Comparison of ENCODE assay signal across 8 cellular contexts in the genomic region with DNA sequence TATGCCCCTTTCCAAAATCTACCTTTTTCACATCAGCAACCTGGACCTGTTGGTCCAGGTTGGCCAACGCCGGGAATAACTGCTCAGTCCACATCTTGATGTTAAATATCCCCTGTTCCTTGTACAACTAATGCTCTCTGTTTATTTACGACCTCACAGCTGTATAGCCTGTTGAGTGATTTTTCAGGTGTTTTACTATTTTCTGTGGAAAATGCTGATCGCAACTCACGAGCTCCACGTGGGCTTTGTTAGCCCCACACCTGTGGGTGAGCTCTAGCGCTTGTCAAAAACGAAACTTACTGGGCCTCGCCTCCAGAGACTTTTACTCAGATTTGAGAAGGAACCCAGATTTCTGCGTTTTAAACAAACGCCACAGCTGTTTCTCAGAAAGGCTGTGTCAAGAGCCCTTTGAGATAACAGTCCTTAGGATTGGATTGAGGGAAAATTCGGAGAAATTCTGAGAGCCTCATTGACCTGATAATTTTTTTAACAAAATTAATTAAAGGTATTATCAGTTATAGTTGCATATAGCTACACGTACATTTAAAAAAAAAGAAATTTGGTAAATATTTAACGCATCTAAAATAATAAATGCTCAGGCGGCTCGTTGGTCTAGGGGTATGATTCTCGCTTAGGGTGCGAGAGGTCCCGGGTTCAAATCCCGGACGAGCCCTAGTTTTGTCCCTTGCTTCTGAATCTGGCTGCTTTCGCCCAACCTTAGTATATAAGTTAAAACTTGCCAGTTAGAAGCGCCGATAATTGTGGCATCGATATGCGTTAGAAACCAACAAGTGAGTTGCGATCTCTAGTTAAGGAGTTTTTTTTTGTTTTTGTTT. TPM values are rescaled to one million over a fixed set of nuclear protein-coding genes. Genes with fewer than 3 reads are reported as not detected.
DNase-seq lines count a peak whose midpoint lies in the region; ATAC-seq, FAIRE-seq and TF ChIP-seq lines count a peak whose summit lies in the region.

No MANE protein-coding gene starts in this region.

- peak overlapping the region; percentile 11 for H2BK5ac ChIP-seq in IMR-90 (ENCODE audit: low read depth, low read length, poor library complexity, severe bottlenecking)

- no peak for TF ChIP-seq POLR2A in IMR-90 (IDR thresholded peaks at IDR 0.05; ENCODE audit: low read depth, low read length)

- DNase-seq in IMR-90 (peak; percentile 68), T follicular helper cell (ENCODE audit: low read depth) (peak; percentile 44), astrocyte (ENCODE audit: low read depth) (peak; percentile 39), smooth muscle cell (lab: John Stamatoyannopoulos, UW; ENCODE audit: unreplicated experiment) (no peak), HuH-7.5 (ENCODE audit: low spot score) (no peak)

- H3K9me3 ChIP-seq in IMR-90 (ENCODE audit: control insufficient read depth, insufficient read depth, low read length) (no peaks in the 10 kb centered on the region), astrocyte (ENCODE audit: insufficient read depth, low read depth, low read length) (no peaks in the 10 kb centered on the region), iPS-18a (ENCODE audit: control insufficient read depth, low read depth, low read length) (no peaks in the 10 kb centered on the region), smooth muscle cell (replicated peaks; ENCODE audit: low read depth) (no peaks in the 10 kb centered on the region)

- no TSS peak for BruUV-seq in IMR-90 (replicated peaks; lab: Mats Ljungman, UMichigan)

- H2BK20ac ChIP-seq in IMR-90 (ENCODE audit: low read depth, low read length): no peak overlapping the region

- H3K27me3 Mint-ChIP-seq in astrocyte (ENCODE audit: low read depth, unreplicated experiment): no peaks in the 10 kb centered on the region

- H3K36me3 ChIP-seq in IMR-90 (ENCODE audit: control insufficient read depth, insufficient read depth, low read length) (no peaks in the 10 kb centered on the region), astrocyte (ENCODE audit: insufficient read depth, low read length) (no peaks in the 10 kb centered on the region), iPS-18a (ENCODE audit: control insufficient read depth, low read depth, low read length) (no peaks in the 10 kb centered on the region), smooth muscle cell (ENCODE audit: low read depth) (no peaks in the 10 kb centered on the region)

- H3K4me1 ChIP-seq in IMR-90 (ENCODE audit: control insufficient read depth, insufficient read depth, low read length) (no peaks in the 10 kb centered on the region), astrocyte (ENCODE audit: insufficient read depth, low read length) (peaks cover 6% of the 10 kb centered on the region), iPS-18a (ENCODE audit: control insufficient read depth, low read depth, low read length) (peaks cover 3% of the 10 kb centered on the region), smooth muscle cell (ENCODE audit: low read depth) (no peaks in the 10 kb centered on the region)

- peaks cover 50% of the 10 kb centered on the region for H3F3A ChIP-seq in smooth muscle cell (ENCODE audit: low read depth)

- H2BK120ac ChIP-seq in IMR-90 (ENCODE audit: low read depth, low read length): no peak overlapping the region

- H2AFZ ChIP-seq in IMR-90 (replicated peaks; ENCODE audit: low read length, poor library complexity): peak overlapping the region; percentile 11
- no peak overlapping the region for H2AFZ ChIP-seq in astrocyte (ENCODE audit: low read depth, low read length)
- H2AFZ ChIP-seq in smooth muscle cell (ENCODE audit: low read depth): peak overlapping the region; percentile 86

- H3K14ac ChIP-seq in IMR-90 (replicated peaks; ENCODE audit: low read depth, low read length): no peak overlapping the region

- H3K9me3 Mint-ChIP-seq in astrocyte (ENCODE audit: unreplicated experiment): no peaks in the 10 kb centered on the region

- in situ Hi-C loops in IMR-90 (cut with MboI; ENCODE audit: low sequenced_read_pairs): no loop called here

- FAIRE-seq in astrocyte (lab: Jason Lieb, UNC): no peak

- no peaks in the 10 kb centered on the region for H3K36me3 Mint-ChIP-seq in astrocyte (ENCODE audit: low read depth, unreplicated experiment)

- ATAC-seq in IMR-90 (ENCODE audit: low read depth) (peak; percentile 24), HG02610 (IDR thresholded peaks at IDR 0.05; ENCODE audit: unreplicated experiment) (no peak)

- H2AK9ac ChIP-seq in IMR-90 (replicated peaks; ENCODE audit: low read depth, low read length, poor library complexity): no peak overlapping the region

- dilution Hi-C loops in IMR-90 (cut with HindIII; ENCODE audit: low sequenced_read_pairs, unreplicated experiment): no loop called here

- TF ChIP-seq RAD21 in IMR-90 (IDR thresholded peaks at IDR 0.05; ENCODE audit: low read length): no peak

- H3K9me1 ChIP-seq in IMR-90 (ENCODE audit: insufficient read depth, low read length): no peaks in the 10 kb centered on the region

- H4K20me1 ChIP-seq in IMR-90 (ENCODE audit: insufficient read depth, low read length) (peaks cover 9% of the 10 kb centered on the region), astrocyte (ENCODE audit: insufficient read depth, low read length) (no peaks in the 10 kb centered on the region), smooth muscle cell (ENCODE audit: low read depth) (no peaks in the 10 kb centered on the region)

- WGBS in IMR-90 (ENCODE audit: extremely low coverage in 2 of 2, insufficient read length in 1 of 2), 2 experiments: 20% methylated on average over 1 of the region's 27 CpGs; no CpG with 5 or more reads in 1 of the 2 experiments
- 2% methylated on average over 27 of the region's 27 CpGs for WGBS in smooth muscle cell (ENCODE audit: low lambda C conversion rate)

- H3K4me2 ChIP-seq in IMR-90 (ENCODE audit: low read depth, low read length) (peak overlapping the region; percentile 94), astrocyte (ENCODE audit: low read length) (peak overlapping the region; percentile 86), smooth muscle cell (peak overlapping the region; percentile 86)

- intact Hi-C loops in IMR-90 (cut with micrococcal nuclease): loop anchor here (5.0 to 10.0 kb wide), 2 partner anchors 33 to 230 kb away; no protein-coding TSS in a partner anchor

- no peak overlapping the region for H4K91ac ChIP-seq in IMR-90 (ENCODE audit: insufficient read depth, low read depth, low read length)

- no peak overlapping the region for H4K8ac ChIP-seq in IMR-90 (ENCODE audit: low read depth in 2 of 2, low read length in 2 of 2)

- H3K4me3 ChIP-seq in GM08714 (ENCODE audit: low read length) (peak overlapping the region; percentile 97), IMR-90 (ENCODE audit: insufficient read depth, low read depth, low read length) (peak overlapping the region; percentile 58), astrocyte (ENCODE audit: insufficient read depth, low read depth, low read length) (peak overlapping the region; percentile 63), iPS-18a (ENCODE audit: low read length) (peak overlapping the region; percentile 89), smooth muscle cell (peak overlapping the region; percentile 67)

- H3K27ac ChIP-seq in IMR-90 (ENCODE audit: insufficient read depth, low read length): no peak overlapping the region; the same call in 1 of the 2 replicates
- peak overlapping the region; percentile 21 for H3K27ac ChIP-seq in astrocyte (ENCODE audit: low read depth, low read length)
- H3K27ac ChIP-seq in iPS-18a (ENCODE audit: low read length): no peak overlapping the region
- peak overlapping the region; percentile 45 for H3K27ac ChIP-seq in smooth muscle cell (ENCODE audit: low read depth)

- H3K9ac ChIP-seq in IMR-90 (ENCODE audit: low read depth, low read length): peak overlapping the region; percentile 31
- peak overlapping the region; percentile 63 for H3K9ac ChIP-seq in astrocyte (ENCODE audit: low read length)
- H3K9ac ChIP-seq in iPS-18a (ENCODE audit: low read length): peak overlapping the region; percentile 63
- H3K9ac ChIP-seq in smooth muscle cell (ENCODE audit: low read depth): no peak overlapping the region

- H3K27me3 ChIP-seq in IMR-90 (ENCODE audit: control insufficient read depth, insufficient read depth, low read length): no peaks in the 10 kb centered on the region
- no peaks in the 10 kb centered on the region for H3K27me3 ChIP-seq in astrocyte (ENCODE audit: insufficient read depth, low read length)
- H3K27me3 ChIP-seq in iPS-18a (ENCODE audit: control insufficient read depth, insufficient read depth, low read length): no peaks in the 10 kb centered on the region
- H3K27me3 ChIP-seq in smooth muscle cell (ENCODE audit: low read depth): no peaks in the 10 kb centered on the region

- H3K23ac ChIP-seq in IMR-90 (ENCODE audit: low read depth, low read length): no peak overlapping the region

- CTCF ChIA-PET in IMR-90 (lab: Yijun Ruan, JAX): interaction anchor here (0.6 kb wide), 2 partner anchors 162 to 602 kb away, joined by 3 to 4 read pairs; no protein-coding TSS in a partner anchor

- no peak overlapping the region for H2AK5ac ChIP-seq in IMR-90 (ENCODE audit: low read depth, low read length)

- H3K79me2 ChIP-seq in astrocyte (ENCODE audit: insufficient read depth, low read length): no peaks in the 10 kb centered on the region
- no peaks in the 10 kb centered on the region for H3K79me2 ChIP-seq in smooth muscle cell (ENCODE audit: low read depth)

- no peak overlapping the region for H4K5ac ChIP-seq in IMR-90 (ENCODE audit: low read depth, low read length)

- no peak overlapping the region; the same call in 1 of the 2 replicates for H3K18ac ChIP-seq in IMR-90 (ENCODE audit: low read depth, low read length)

- POLR2A ChIA-PET in IMR-90 (lab: Charles Lee; ENCODE audit: unreplicated experiment): no interaction called here

- H3K4me3 Mint-ChIP-seq in astrocyte (ENCODE audit: unreplicated experiment): no peak overlapping the region

- no peak overlapping the region for H3K4ac ChIP-seq in IMR-90 (ENCODE audit: low read depth, low read length)

- H3K4me1 Mint-ChIP-seq in astrocyte (ENCODE audit: low read depth, unreplicated experiment): peaks cover 4% of the 10 kb centered on the region

- H2BK15ac ChIP-seq in IMR-90 (ENCODE audit: low read depth, low read length): no peak overlapping the region

- TF ChIP-seq CTCF in IMR-90 (conservative IDR thresholded peaks at IDR 0.05; ENCODE audit: low read depth, low read length): no peak
- TF ChIP-seq CTCF in astrocyte (IDR thresholded peaks at IDR 0.05; ENCODE audit: insufficient read depth, low read depth, low read length): no peak
- no peak for TF ChIP-seq CTCF in smooth muscle cell (IDR thresholded peaks at IDR 0.05; ENCODE audit: borderline replicate concordance, insufficient read depth, poor library complexity, severe bottlenecking)

- H3K79me1 ChIP-seq in IMR-90 (ENCODE audit: low read depth in 1 of 2, low read length in 2 of 2): no peaks in the 10 kb centered on the region

- H3K27ac Mint-ChIP-seq in astrocyte (ENCODE audit: unreplicated experiment): peak overlapping the region; percentile 22

- no peak overlapping the region for H3K56ac ChIP-seq in IMR-90 (ENCODE audit: extremely low read depth, insufficient read depth, low read length)

RNA-seq across cellular contexts. Expression of a gene that starts 16.7 kb away (rescaled TPM):
- 49.2 and 50.2 TPM in 2 replicates for total RNA-seq in IMR-90 (2012; rRNA removed)
- 36.0 and 46.4 TPM in 2 replicates for polyA plus RNA-seq in IMR-90 (2012; rRNA removed)
- 13.5 and 14.4 TPM in 2 replicates for polyA plus RNA-seq in IMR-90 (2012; cell fraction: cytosol; rRNA removed)
- polyA plus RNA-seq in IMR-90 (2012; cell fraction: nucleus; rRNA removed; ENCODE audit: low replicate concordance): 4.4 and 20.9 TPM in 2 replicates
- 46.2 and 49.4 TPM in 2 replicates for total RNA-seq in astrocyte
- 53.6 and 75.0 TPM in 2 replicates for total RNA-seq in smooth muscle cell
- 38.2 and 39.4 TPM in 2 replicates for polyA plus RNA-seq in smooth muscle cell

RNA-seq across cellular contexts. Expression of a gene that starts 41.9 kb away (rescaled TPM):
- total RNA-seq in IMR-90 (2012; rRNA removed): 12.2 and 15.4 TPM in 2 replicates
- polyA plus RNA-seq in IMR-90 (2012; rRNA removed): 15.2 and 16.7 TPM in 2 replicates
- polyA plus RNA-seq in IMR-90 (2012; cell fraction: cytosol; rRNA removed): 11.9 and 18.6 TPM in 2 replicates
- polyA plus RNA-seq in IMR-90 (2012; cell fraction: nucleus; rRNA removed; ENCODE audit: low replicate concordance): 9.6 and 14.5 TPM in 2 replicates
- total RNA-seq in astrocyte: 17.1 and 17.3 TPM in 2 replicates
- total RNA-seq in smooth muscle cell: 22.8 and 23.7 TPM in 2 replicates
- polyA plus RNA-seq in smooth muscle cell: 34.9 and 40.2 TPM in 2 replicates

RNA-seq across cellular contexts. Expression of a gene that starts 54.8 kb away (rescaled TPM):
- not detected in 2 replicates for total RNA-seq in IMR-90 (2012; rRNA removed)
- not detected in 2 replicates for polyA plus RNA-seq in IMR-90 (2012; rRNA removed)
- polyA plus RNA-seq in IMR-90 (2012; cell fraction: cytosol; rRNA removed): not detected in 2 replicates
- polyA plus RNA-seq in IMR-90 (2012; cell fraction: nucleus; rRNA removed; ENCODE audit: low replicate concordance): not detected in 2 replicates
- total RNA-seq in astrocyte: not detected in 2 replicates
- total RNA-seq in smooth muscle cell: 0.27 TPM in 1 of 2 replicates, not detected in the other
- polyA plus RNA-seq in smooth muscle cell: not detected in 2 replicates

Comparison
In these comparisons a context has a peak if more than half of its experiments do, and no peak if none do; other contexts are left out.
1. DNase-seq: peak in IMR-90 (single experiment), T follicular helper cell (single experiment) and astrocyte (single experiment); none in smooth muscle cell (single experiment) and HuH-7.5 (single experiment).
2. H3K27ac ChIP-seq: peak in astrocyte (single experiment) and smooth muscle cell (single experiment); none in IMR-90 (single experiment) and iPS-18a (single experiment).
3. Peak in every context shown above with its lines, with median percentiles within 50 percentile points of each other: H3K4me3 ChIP-seq and H3K4me2 ChIP-seq.